ENCODE assay signal across 9 cellular contexts in the genomic region with DNA sequence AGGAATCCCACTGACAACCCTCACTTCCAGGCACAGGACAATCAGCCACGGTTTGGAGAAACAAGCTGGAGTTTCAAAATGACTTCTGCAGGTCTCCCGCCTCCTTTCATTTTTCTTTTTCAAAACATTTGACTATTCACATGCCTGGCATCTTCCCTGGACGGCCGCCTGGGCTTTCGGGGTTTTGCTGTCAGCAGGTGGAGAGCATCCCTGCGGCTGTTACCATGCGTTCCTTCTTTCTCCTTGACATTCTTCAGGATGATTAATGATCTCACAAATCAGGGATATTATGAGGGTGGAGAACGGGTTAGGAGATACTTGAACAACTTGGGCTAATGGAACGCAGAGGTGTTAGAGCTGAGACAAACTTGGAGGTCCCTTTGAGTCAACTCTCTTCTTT.
"Had no signal": no experiment of that assay in that cellular context is flagged by ENCODE, and none has a peak within 500 bp of the region (broad histone marks: within the 10 kb centered on the region; RNA-seq: fewer than 3 reads in every experiment).

No MANE protein-coding gene starts in this region.

- H3K27ac Mint-ChIP-seq: GM23338, HFFc6 had no signal

- H3K4me3 Mint-ChIP-seq: GM23338, H9, HFFc6 had no signal

- H3K9me3 Mint-ChIP-seq: GM23338, H9 had no signal

- H3K4me3 ChIP-seq: GM23248, GM23338, HAP-1 had no signal

- H2AFZ ChIP-seq: GM23248, GM23338 had no signal

- H3K27ac ChIP-seq: GM23248 had no signal

- H3K4me1 ChIP-seq: HAP-1 had no signal

- H3K36me3 ChIP-seq: HAP-1 had no signal

- DNase-seq: GM23248, GOT3, H7, H9, HCEC 1CT, HFFc6 had no signal

- ATAC-seq: GM23338, HCT116 had no signal

- H3K9ac ChIP-seq: GM23248 had no signal

- H3K9me3 ChIP-seq: HAP-1 had no signal

- H3K4me2 ChIP-seq: GM23338 had no signal
